Comparison of ENCODE assay signal across 8 cellular contexts in the genomic region with DNA sequence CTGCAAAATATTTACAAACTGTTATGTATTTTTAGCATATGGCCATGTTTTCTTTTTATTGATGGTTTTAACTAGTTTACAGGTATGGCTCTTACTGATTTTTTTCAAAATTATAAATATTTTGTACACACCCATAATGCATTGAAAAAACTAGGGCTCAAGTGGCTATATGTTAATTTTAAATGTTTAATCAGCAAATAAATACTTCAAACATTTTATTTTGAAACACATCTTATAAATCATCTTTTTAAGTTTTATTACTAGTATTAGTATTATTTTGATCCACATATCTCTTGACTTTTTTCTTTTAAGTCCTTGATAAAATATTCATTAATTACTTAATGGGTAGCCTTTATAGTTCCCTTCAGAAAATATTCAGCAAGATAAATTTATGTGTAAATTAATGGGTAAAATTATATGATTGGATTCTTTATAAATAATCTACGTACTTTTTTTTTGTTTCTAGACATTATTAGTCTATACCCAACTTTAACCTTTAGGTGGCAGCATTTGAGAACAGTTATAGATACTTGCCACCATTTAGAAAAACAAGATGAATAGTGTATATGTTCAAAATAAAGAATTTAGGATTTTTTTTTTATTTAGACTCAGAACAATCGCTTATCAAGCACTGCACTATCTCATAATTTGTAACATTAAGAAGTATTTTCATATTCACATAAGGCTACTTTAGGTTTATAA.
DNase-seq lines count a peak whose midpoint lies in the region; ATAC-seq and TF ChIP-seq lines count a peak whose summit lies in the region.

No MANE protein-coding gene starts in this region.

- intact Hi-C loops in posterior vena cava (cut with DNase I) = no loop called here

- DNase-seq in EH (ENCODE audit: low read depth) = peak; percentile 7
- DNase-seq in NCI-H748 treated with DMSO at 0.1 percent for 48 hours (lab: John Stamatoyannopoulos, UW) = peak; percentile 16
- DNase-seq in fibroblast of pulmonary artery (ENCODE audit: low read depth) = peak; percentile 46
- DNase-seq in ureter (ENCODE audit: low spot score) = no peak
- no peak for DNase-seq in cerebellum (ENCODE audit: low spot score)
- DNase-seq in posterior vena cava (ENCODE audit: low spot score) = no peak

- no peak overlapping the region for H3K4me3 ChIP-seq in fibroblast of pulmonary artery (replicated peaks; ENCODE audit: low read depth, low read length)

- TF ChIP-seq CTCF in fibroblast of pulmonary artery (IDR thresholded peaks at IDR 0.05; ENCODE audit: low read length, missing control alignments) = peak; percentile 48

- ATAC-seq in HG02623 (IDR thresholded peaks at IDR 0.05; ENCODE audit: unreplicated experiment) = peak; percentile 73
- ATAC-seq in GM18498 (IDR thresholded peaks at IDR 0.05; ENCODE audit: unreplicated experiment) = no peak

Comparison
In these comparisons a context has a peak if more than half of its experiments do, and no peak if none do; other contexts are left out.
1. DNase-seq: peak in EH (single experiment), NCI-H748 treated with DMSO at 0.1 percent for 48 hours (single experiment) and fibroblast of pulmonary artery (single experiment); none in ureter (single experiment), cerebellum (single experiment) and posterior vena cava (single experiment).